Comparison of ENCODE assay signal across 29 cellular contexts in the genomic region with DNA sequence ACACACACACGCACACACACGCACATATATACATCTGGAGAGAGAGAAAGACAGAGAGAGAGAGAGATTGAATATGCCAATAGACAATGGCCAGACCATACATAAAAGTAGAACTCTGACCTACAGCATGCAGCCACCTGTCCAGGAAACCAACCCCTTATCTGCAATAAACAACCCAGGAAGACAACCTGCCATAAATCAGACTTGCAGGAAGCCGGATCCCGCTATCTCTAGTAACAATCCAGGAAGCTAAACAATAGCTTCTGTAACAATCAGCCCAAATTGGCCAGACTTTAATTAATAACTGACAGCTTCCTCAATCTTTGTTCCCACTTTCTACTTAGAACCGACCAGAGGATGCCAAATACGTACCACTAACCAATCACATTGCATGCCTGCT.
"Had no signal": no experiment of that assay in that cellular context is flagged by ENCODE, and none has a peak within 500 bp of the region (broad histone marks: within the 10 kb centered on the region; RNA-seq: fewer than 3 reads in every experiment).

No MANE protein-coding gene starts in this region.

- H3K4me1 ChIP-seq: ascending aorta, gastroesophageal sphincter had no signal

- H3K36me3 ChIP-seq: ascending aorta, brain microvascular endothelial cell, esophagus squamous epithelium, gastroesophageal sphincter had no signal

- H3K27me3 Mint-ChIP-seq: activated CD4-positive, alpha-beta memory T cell treated with anti-CD3 and anti-CD28 coated beads, Interleukin-2, amount 10 ng/mL, durations not matched to agents 7 days and 5 days; activated CD4-positive, alpha-beta T cell treated with anti-CD3 and anti-CD28 coated beads, Interleukin-2, amount 10 ng/mL, durations not matched to agents 7 days and 5 days; activated naive CD4-positive, alpha-beta T cell treated with anti-CD3 and anti-CD28 coated beads, Interleukin-2, amount 10 ng/mL, durations not matched to agents 7 days and 5 days had no signal

- DNase-seq: activated CD4-positive, alpha-beta memory T cell treated with anti-CD3 and anti-CD28 coated beads, Interleukin-2, amount 10 ng/mL, durations not matched to agents 7 days and 5 days; activated CD4-positive, alpha-beta T cell treated with anti-CD3 and anti-CD28 coated beads for 1 hour; activated CD4-positive, alpha-beta T cell treated with anti-CD3 and anti-CD28 coated beads for 4 hours; activated CD4-positive, alpha-beta T cell treated with anti-CD3 and anti-CD28 coated beads, Interleukin-2, amount 10 ng/mL, durations not matched to agents 7 days and 5 days; activated CD4-positive, alpha-beta T cell treated with anti-CD3 and anti-CD28 coated beads, Interleukin-2, amount 50 U/mL, for 4 hours; activated CD4-positive, CD25-positive, alpha-beta regulatory T cell; activated CD8-positive, alpha-beta memory T cell treated with anti-CD3 and anti-CD28 coated beads, Interleukin-2, amount 50 U/mL, for 48 hours; activated gamma-delta T cell; activated naive CD4-positive, alpha-beta T cell; activated naive CD4-positive, alpha-beta T cell treated with anti-CD3 and anti-CD28 coated beads, Interleukin-2, amount 10 ng/mL, durations not matched to agents 7 days and 5 days; activated naive CD8-positive, alpha-beta T cell treated with anti-CD3 and anti-CD28 coated beads, Interleukin-2, amount 10 ng/mL, durations not matched to agents 7 days and 5 days; activated T-cell treated with anti-CD3 and anti-CD28 coated beads for 4 hours; activated T-cell treated with anti-CD3 and anti-CD28 coated beads, Interleukin-2, amount 50 U/mL, for 24 hours; activated T-cell treated with anti-CD3 and anti-CD28 coated beads, Interleukin-2, amount 50 U/mL, for 72 hours; brain microvascular endothelial cell; caudate nucleus; cortex of kidney; dorsolateral prefrontal cortex; effector memory CD4-positive, alpha-beta T cell; endodermal cell; esophagus squamous epithelium; foreskin melanocyte; heart right ventricle; T-helper 1 cell; T-helper 2 cell had no signal

- H3K27ac Mint-ChIP-seq: activated CD4-positive, alpha-beta memory T cell treated with anti-CD3 and anti-CD28 coated beads, Interleukin-2, amount 10 ng/mL, durations not matched to agents 7 days and 5 days; activated CD4-positive, alpha-beta T cell treated with anti-CD3 and anti-CD28 coated beads, Interleukin-2, amount 10 ng/mL, durations not matched to agents 7 days and 5 days; activated naive CD4-positive, alpha-beta T cell treated with anti-CD3 and anti-CD28 coated beads, Interleukin-2, amount 10 ng/mL, durations not matched to agents 7 days and 5 days; activated naive CD4-positive, alpha-beta T cell treated with anti-CD3 and anti-CD28 coated beads, Interleukin-2, amount 50 U/mL, for 72 hours; activated naive CD8-positive, alpha-beta T cell treated with anti-CD3 and anti-CD28 coated beads, Interleukin-2, amount 10 ng/mL, durations not matched to agents 7 days and 5 days; activated T-cell treated with anti-CD3 and anti-CD28 coated beads, Interleukin-2, amount 50 U/mL, for 24 hours; activated T-cell treated with anti-CD3 and anti-CD28 coated beads, Interleukin-2, amount 50 U/mL, for 72 hours; endodermal cell had no signal

- H3K9me3 ChIP-seq: esophagus squamous epithelium had no signal

- ATAC-seq: activated naive CD4-positive, alpha-beta T cell treated with anti-CD3 and anti-CD28 coated beads, Interleukin-2, amount 50 U/mL, for 72 hours; activated T-cell treated with anti-CD3 and anti-CD28 coated beads, Interleukin-2, amount 50 U/mL, for 72 hours; gastroesophageal sphincter; heart right ventricle had no signal

- H3K4me3 ChIP-seq: ascending aorta, dorsolateral prefrontal cortex, esophagus squamous epithelium, gastroesophageal sphincter, heart right ventricle had no signal

- H3K27me3 ChIP-seq: ascending aorta, brain microvascular endothelial cell, dorsolateral prefrontal cortex, gastroesophageal sphincter, heart right ventricle had no signal

- H3K4me1 Mint-ChIP-seq: activated CD4-positive, alpha-beta memory T cell treated with anti-CD3 and anti-CD28 coated beads, Interleukin-2, amount 10 ng/mL, durations not matched to agents 7 days and 5 days; activated CD4-positive, alpha-beta T cell treated with anti-CD3 and anti-CD28 coated beads, Interleukin-2, amount 10 ng/mL, durations not matched to agents 7 days and 5 days; activated naive CD4-positive, alpha-beta T cell treated with anti-CD3 and anti-CD28 coated beads, Interleukin-2, amount 10 ng/mL, durations not matched to agents 7 days and 5 days; activated naive CD8-positive, alpha-beta T cell treated with anti-CD3 and anti-CD28 coated beads, Interleukin-2, amount 10 ng/mL, durations not matched to agents 7 days and 5 days had no signal

- H3K4me3 Mint-ChIP-seq: activated CD4-positive, alpha-beta memory T cell treated with anti-CD3 and anti-CD28 coated beads, Interleukin-2, amount 10 ng/mL, durations not matched to agents 7 days and 5 days; activated CD4-positive, alpha-beta T cell treated with anti-CD3 and anti-CD28 coated beads, Interleukin-2, amount 10 ng/mL, durations not matched to agents 7 days and 5 days; activated naive CD4-positive, alpha-beta T cell treated with anti-CD3 and anti-CD28 coated beads, Interleukin-2, amount 10 ng/mL, durations not matched to agents 7 days and 5 days; activated naive CD8-positive, alpha-beta T cell treated with anti-CD3 and anti-CD28 coated beads, Interleukin-2, amount 10 ng/mL, durations not matched to agents 7 days and 5 days; activated T-cell treated with anti-CD3 and anti-CD28 coated beads, Interleukin-2, amount 50 U/mL, for 24 hours; activated T-cell treated with anti-CD3 and anti-CD28 coated beads, Interleukin-2, amount 50 U/mL, for 72 hours; endodermal cell had no signal

- H3K36me3 Mint-ChIP-seq: activated naive CD4-positive, alpha-beta T cell treated with anti-CD3 and anti-CD28 coated beads, Interleukin-2, amount 10 ng/mL, durations not matched to agents 7 days and 5 days; activated naive CD4-positive, alpha-beta T cell treated with anti-CD3 and anti-CD28 coated beads, Interleukin-2, amount 50 U/mL, for 72 hours; activated naive CD8-positive, alpha-beta T cell treated with anti-CD3 and anti-CD28 coated beads, Interleukin-2, amount 10 ng/mL, durations not matched to agents 7 days and 5 days had no signal

- H3K27ac ChIP-seq: ascending aorta, brain microvascular endothelial cell, dorsolateral prefrontal cortex, epithelial cell of prostate, esophagus squamous epithelium, gastroesophageal sphincter, heart right ventricle had no signal
